In the genomic region with DNA sequence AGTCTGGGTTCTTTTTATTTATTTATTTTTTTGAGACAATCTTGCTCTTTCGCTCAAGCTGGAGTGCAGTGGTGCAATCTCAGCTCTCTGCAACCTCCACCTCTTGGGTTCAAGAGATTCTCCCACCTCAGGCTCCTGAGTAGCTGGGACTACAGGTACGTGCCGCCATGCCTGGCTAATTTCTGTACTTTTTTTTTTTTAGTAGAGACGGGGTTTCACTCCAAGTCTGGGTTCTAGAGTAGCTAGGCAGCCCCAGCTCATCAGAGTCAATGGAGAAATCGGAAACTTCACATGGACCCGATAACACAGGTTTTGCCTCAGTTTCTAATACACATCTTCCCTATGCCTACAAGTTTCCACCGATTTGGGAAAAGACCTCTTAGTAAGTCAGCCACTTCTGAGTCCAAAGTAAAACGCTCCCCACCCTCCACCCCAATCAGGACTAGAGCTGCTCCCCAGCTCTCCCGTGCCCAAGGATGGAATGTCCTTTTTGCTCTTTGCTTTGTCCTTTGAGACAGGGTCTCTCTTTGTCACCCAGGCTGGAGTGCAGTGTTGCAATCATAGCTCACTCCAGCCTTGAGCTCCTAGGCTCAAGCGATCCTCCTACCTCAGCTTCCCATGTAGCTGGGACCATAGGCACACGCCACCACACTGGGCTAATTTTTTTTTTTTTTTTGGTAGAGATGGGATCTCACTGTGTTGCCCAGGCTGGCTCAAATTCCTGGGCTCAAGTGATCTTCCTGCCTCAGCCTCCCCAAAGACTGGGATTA, we compare ENCODE assay signal across 1 cellular context.
TF ChIP-seq lines count a peak whose summit lies in the region.

No MANE protein-coding gene starts in this region.

TF ChIP-seq in SK-N-SH treated with all-trans-retinoic acid at 6 μM for 48 hours, 23 proteins besides CTCF, POLR2A, EP300 and RAD21:
- TF ChIP-seq, protein P1, sequence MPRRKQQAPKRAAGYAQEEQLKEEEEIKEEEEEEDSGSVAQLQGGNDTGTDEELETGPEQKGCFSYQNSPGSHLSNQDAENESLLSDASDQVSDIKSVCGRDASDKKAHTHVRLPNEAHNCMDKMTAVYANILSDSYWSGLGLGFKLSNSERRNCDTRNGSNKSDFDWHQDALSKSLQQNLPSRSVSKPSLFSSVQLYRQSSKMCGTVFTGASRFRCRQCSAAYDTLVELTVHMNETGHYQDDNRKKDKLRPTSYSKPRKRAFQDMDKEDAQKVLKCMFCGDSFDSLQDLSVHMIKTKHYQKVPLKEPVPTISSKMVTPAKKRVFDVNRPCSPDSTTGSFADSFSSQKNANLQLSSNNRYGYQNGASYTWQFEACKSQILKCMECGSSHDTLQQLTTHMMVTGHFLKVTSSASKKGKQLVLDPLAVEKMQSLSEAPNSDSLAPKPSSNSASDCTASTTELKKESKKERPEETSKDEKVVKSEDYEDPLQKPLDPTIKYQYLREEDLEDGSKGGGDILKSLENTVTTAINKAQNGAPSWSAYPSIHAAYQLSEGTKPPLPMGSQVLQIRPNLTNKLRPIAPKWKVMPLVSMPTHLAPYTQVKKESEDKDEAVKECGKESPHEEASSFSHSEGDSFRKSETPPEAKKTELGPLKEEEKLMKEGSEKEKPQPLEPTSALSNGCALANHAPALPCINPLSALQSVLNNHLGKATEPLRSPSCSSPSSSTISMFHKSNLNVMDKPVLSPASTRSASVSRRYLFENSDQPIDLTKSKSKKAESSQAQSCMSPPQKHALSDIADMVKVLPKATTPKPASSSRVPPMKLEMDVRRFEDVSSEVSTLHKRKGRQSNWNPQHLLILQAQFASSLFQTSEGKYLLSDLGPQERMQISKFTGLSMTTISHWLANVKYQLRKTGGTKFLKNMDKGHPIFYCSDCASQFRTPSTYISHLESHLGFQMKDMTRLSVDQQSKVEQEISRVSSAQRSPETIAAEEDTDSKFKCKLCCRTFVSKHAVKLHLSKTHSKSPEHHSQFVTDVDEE (CRISPR knock-in tag; IDR thresholded peaks at IDR 0.05) = no peak
- no peak for TF ChIP-seq ZFP3 (CRISPR knock-in tag; IDR thresholded peaks at IDR 0.05)
- no peak for TF ChIP-seq RARB (CRISPR knock-in tag; IDR thresholded peaks at IDR 0.05)
- no peak for TF ChIP-seq GLIS3 (CRISPR knock-in tag; IDR thresholded peaks at IDR 0.05)
- no peak for TF ChIP-seq ZNF8 (CRISPR knock-in tag; IDR thresholded peaks at IDR 0.05)
- TF ChIP-seq PPARA (CRISPR knock-in tag; IDR thresholded peaks at IDR 0.05; ENCODE audit: borderline replicate concordance) = no peak
- no peak for TF ChIP-seq ZNF565 (CRISPR knock-in tag; conservative IDR thresholded peaks at IDR 0.05; ENCODE audit: low read depth)
- TF ChIP-seq CSDC2 (CRISPR knock-in tag; IDR thresholded peaks at IDR 0.05) = no peak
- TF ChIP-seq TOX (CRISPR knock-in tag; IDR thresholded peaks at IDR 0.05; ENCODE audit: borderline replicate concordance) = no peak
- no peak for TF ChIP-seq ZC3H10 (CRISPR knock-in tag; IDR thresholded peaks at IDR 0.05)
- TF ChIP-seq ZFP30 (CRISPR knock-in tag; IDR thresholded peaks at IDR 0.05) = no peak
- TF ChIP-seq TCF4 (CRISPR knock-in tag; IDR thresholded peaks at IDR 0.05; ENCODE audit: borderline replicate concordance) = no peak
- TF ChIP-seq ESRRG (CRISPR knock-in tag; IDR thresholded peaks at IDR 0.05) = no peak
- TF ChIP-seq, protein P2, sequence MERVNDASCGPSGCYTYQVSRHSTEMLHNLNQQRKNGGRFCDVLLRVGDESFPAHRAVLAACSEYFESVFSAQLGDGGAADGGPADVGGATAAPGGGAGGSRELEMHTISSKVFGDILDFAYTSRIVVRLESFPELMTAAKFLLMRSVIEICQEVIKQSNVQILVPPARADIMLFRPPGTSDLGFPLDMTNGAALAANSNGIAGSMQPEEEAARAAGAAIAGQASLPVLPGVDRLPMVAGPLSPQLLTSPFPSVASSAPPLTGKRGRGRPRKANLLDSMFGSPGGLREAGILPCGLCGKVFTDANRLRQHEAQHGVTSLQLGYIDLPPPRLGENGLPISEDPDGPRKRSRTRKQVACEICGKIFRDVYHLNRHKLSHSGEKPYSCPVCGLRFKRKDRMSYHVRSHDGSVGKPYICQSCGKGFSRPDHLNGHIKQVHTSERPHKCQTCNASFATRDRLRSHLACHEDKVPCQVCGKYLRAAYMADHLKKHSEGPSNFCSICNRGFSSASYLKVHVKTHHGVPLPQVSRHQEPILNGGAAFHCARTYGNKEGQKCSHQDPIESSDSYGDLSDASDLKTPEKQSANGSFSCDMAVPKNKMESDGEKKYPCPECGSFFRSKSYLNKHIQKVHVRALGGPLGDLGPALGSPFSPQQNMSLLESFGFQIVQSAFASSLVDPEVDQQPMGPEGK (CRISPR knock-in tag; IDR thresholded peaks at IDR 0.05; ENCODE audit: borderline replicate concordance) = no peak
- no peak for TF ChIP-seq ARNTL (CRISPR knock-in tag; IDR thresholded peaks at IDR 0.05; ENCODE audit: borderline replicate concordance, low read depth)
- no peak for TF ChIP-seq ZNF70 (CRISPR knock-in tag; IDR thresholded peaks at IDR 0.05)
- no peak for TF ChIP-seq BACH2 (CRISPR knock-in tag; IDR thresholded peaks at IDR 0.05; ENCODE audit: borderline replicate concordance)
- no peak for TF ChIP-seq SNAI2 (CRISPR knock-in tag; IDR thresholded peaks at IDR 0.05)
- TF ChIP-seq, protein P3, sequence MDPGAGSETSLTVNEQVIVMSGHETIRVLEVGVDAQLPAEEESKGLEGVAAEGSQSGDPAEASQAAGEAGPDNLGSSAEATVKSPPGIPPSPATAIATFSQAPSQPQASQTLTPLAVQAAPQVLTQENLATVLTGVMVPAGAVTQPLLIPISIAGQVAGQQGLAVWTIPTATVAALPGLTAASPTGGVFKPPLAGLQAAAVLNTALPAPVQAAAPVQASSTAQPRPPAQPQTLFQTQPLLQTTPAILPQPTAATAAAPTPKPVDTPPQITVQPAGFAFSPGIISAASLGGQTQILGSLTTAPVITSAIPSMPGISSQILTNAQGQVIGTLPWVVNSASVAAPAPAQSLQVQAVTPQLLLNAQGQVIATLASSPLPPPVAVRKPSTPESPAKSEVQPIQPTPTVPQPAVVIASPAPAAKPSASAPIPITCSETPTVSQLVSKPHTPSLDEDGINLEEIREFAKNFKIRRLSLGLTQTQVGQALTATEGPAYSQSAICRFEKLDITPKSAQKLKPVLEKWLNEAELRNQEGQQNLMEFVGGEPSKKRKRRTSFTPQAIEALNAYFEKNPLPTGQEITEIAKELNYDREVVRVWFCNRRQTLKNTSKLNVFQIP (CRISPR knock-in tag; IDR thresholded peaks at IDR 0.05; ENCODE audit: borderline replicate concordance, low read depth) = no peak
- TF ChIP-seq ISL1 (CRISPR knock-in tag; IDR thresholded peaks at IDR 0.05) = no peak
